1 cellular context compared by ENCODE assay signal in the genomic region with DNA sequence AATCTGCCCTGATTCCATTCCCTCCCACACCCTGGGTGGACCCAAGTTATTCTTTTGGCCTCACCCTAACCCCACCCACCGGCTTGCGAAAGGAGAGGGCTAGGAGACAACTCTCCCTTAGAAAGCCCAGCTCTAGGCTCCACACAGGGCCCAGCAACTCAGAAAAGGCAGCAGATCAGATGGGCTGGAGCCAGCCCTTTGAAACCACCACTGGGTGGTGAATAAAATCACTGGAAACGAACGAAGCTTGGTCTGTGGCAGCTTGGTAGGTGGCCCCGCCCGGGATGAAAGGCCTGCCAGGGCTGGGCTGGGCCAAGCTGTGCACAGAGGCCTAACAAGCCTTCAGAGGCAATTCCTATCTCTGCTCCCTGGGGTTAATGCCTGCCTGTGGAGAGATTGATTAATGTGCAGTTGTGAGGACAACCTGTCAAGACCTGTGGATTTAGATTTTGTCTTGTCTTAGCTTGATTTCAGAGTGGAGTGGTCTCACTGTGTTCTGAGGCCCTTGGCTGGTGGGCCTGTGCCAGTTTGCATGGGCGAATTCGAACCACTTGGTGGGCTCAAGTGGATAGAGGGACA.
TF ChIP-seq lines count a peak whose summit lies in the region.

No MANE protein-coding gene starts in this region.

TF ChIP-seq in HEK293, 187 proteins besides CTCF, POLR2A, EP300 and RAD21 (continued from another document and continues in another):
- TF ChIP-seq, protein P1, sequence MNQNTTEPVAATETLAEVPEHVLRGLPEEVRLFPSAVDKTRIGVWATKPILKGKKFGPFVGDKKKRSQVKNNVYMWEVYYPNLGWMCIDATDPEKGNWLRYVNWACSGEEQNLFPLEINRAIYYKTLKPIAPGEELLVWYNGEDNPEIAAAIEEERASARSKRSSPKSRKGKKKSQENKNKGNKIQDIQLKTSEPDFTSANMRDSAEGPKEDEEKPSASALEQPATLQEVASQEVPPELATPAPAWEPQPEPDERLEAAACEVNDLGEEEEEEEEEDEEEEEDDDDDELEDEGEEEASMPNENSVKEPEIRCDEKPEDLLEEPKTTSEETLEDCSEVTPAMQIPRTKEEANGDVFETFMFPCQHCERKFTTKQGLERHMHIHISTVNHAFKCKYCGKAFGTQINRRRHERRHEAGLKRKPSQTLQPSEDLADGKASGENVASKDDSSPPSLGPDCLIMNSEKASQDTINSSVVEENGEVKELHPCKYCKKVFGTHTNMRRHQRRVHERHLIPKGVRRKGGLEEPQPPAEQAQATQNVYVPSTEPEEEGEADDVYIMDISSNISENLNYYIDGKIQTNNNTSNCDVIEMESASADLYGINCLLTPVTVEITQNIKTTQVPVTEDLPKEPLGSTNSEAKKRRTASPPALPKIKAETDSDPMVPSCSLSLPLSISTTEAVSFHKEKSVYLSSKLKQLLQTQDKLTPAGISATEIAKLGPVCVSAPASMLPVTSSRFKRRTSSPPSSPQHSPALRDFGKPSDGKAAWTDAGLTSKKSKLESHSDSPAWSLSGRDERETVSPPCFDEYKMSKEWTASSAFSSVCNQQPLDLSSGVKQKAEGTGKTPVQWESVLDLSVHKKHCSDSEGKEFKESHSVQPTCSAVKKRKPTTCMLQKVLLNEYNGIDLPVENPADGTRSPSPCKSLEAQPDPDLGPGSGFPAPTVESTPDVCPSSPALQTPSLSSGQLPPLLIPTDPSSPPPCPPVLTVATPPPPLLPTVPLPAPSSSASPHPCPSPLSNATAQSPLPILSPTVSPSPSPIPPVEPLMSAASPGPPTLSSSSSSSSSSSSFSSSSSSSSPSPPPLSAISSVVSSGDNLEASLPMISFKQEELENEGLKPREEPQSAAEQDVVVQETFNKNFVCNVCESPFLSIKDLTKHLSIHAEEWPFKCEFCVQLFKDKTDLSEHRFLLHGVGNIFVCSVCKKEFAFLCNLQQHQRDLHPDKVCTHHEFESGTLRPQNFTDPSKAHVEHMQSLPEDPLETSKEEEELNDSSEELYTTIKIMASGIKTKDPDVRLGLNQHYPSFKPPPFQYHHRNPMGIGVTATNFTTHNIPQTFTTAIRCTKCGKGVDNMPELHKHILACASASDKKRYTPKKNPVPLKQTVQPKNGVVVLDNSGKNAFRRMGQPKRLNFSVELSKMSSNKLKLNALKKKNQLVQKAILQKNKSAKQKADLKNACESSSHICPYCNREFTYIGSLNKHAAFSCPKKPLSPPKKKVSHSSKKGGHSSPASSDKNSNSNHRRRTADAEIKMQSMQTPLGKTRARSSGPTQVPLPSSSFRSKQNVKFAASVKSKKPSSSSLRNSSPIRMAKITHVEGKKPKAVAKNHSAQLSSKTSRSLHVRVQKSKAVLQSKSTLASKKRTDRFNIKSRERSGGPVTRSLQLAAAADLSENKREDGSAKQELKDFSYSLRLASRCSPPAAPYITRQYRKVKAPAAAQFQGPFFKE (tag by site-specific recombination; IDR thresholded peaks at IDR 0.05; ENCODE audit: borderline replicate concordance), result no peak
- TF ChIP-seq ZNF501 (tag by site-specific recombination; IDR thresholded peaks at IDR 0.05), result no peak
- TF ChIP-seq HOXC10 (CRISPR knock-in tag; IDR thresholded peaks at IDR 0.05), result no peak
- TF ChIP-seq, protein P2, sequence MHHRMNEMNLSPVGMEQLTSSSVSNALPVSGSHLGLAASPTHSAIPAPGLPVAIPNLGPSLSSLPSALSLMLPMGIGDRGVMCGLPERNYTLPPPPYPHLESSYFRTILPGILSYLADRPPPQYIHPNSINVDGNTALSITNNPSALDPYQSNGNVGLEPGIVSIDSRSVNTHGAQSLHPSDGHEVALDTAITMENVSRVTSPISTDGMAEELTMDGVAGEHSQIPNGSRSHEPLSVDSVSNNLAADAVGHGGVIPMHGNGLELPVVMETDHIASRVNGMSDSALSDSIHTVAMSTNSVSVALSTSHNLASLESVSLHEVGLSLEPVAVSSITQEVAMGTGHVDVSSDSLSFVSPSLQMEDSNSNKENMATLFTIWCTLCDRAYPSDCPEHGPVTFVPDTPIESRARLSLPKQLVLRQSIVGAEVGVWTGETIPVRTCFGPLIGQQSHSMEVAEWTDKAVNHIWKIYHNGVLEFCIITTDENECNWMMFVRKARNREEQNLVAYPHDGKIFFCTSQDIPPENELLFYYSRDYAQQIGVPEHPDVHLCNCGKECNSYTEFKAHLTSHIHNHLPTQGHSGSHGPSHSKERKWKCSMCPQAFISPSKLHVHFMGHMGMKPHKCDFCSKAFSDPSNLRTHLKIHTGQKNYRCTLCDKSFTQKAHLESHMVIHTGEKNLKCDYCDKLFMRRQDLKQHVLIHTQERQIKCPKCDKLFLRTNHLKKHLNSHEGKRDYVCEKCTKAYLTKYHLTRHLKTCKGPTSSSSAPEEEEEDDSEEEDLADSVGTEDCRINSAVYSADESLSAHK (tag by site-specific recombination; IDR thresholded peaks at IDR 0.05), result peak; percentile 97
- TF ChIP-seq IKZF3 (tag by site-specific recombination; IDR thresholded peaks at IDR 0.05), result peak; percentile 55; the same call in 1 of the 2 replicates
- TF ChIP-seq ZNF10 (tag by site-specific recombination; IDR thresholded peaks at IDR 0.05), result no peak
- no peak for TF ChIP-seq ZSCAN23 (tag by site-specific recombination; IDR thresholded peaks at IDR 0.05)
- TF ChIP-seq, protein P3, sequence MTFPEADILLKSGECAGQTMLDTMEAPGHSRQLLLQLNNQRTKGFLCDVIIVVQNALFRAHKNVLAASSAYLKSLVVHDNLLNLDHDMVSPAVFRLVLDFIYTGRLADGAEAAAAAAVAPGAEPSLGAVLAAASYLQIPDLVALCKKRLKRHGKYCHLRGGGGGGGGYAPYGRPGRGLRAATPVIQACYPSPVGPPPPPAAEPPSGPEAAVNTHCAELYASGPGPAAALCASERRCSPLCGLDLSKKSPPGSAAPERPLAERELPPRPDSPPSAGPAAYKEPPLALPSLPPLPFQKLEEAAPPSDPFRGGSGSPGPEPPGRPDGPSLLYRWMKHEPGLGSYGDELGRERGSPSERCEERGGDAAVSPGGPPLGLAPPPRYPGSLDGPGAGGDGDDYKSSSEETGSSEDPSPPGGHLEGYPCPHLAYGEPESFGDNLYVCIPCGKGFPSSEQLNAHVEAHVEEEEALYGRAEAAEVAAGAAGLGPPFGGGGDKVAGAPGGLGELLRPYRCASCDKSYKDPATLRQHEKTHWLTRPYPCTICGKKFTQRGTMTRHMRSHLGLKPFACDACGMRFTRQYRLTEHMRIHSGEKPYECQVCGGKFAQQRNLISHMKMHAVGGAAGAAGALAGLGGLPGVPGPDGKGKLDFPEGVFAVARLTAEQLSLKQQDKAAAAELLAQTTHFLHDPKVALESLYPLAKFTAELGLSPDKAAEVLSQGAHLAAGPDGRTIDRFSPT (tag by site-specific recombination; IDR thresholded peaks at IDR 0.05), result no peak
- TF ChIP-seq ZNF202 (tag by site-specific recombination; IDR thresholded peaks at IDR 0.05; ENCODE audit: borderline replicate concordance), result no peak
- TF ChIP-seq ZNF660 (tag by site-specific recombination; IDR thresholded peaks at IDR 0.05), result no peak
- no peak for TF ChIP-seq ZNF132 (tag by site-specific recombination; IDR thresholded peaks at IDR 0.05; ENCODE audit: borderline replicate concordance)
- peak; percentile 30; the same call in 1 of the 2 replicates for TF ChIP-seq SP3 (tag by site-specific recombination; IDR thresholded peaks at IDR 0.05)
- TF ChIP-seq MEIS1 (CRISPR knock-in tag; IDR thresholded peaks at IDR 0.05; ENCODE audit: borderline replicate concordance), result no peak
- no peak for TF ChIP-seq ZNF658 (tag by site-specific recombination; IDR thresholded peaks at IDR 0.05)
- peak; percentile 68 for TF ChIP-seq SP7 (tag by site-specific recombination; IDR thresholded peaks at IDR 0.05)
- peak; percentile 63 for TF ChIP-seq ZBTB17 (tag by site-specific recombination; IDR thresholded peaks at IDR 0.05)
- TF ChIP-seq SETDB1 (IDR thresholded peaks at IDR 0.05; ENCODE audit: insufficient read length, low read length), result no peak
- peak; percentile 82 for TF ChIP-seq SCRT2 (tag by site-specific recombination; IDR thresholded peaks at IDR 0.05)
- TF ChIP-seq ZNF23 (tag by site-specific recombination; IDR thresholded peaks at IDR 0.05; ENCODE audit: borderline replicate concordance), result no peak
- TF ChIP-seq, protein P4, sequence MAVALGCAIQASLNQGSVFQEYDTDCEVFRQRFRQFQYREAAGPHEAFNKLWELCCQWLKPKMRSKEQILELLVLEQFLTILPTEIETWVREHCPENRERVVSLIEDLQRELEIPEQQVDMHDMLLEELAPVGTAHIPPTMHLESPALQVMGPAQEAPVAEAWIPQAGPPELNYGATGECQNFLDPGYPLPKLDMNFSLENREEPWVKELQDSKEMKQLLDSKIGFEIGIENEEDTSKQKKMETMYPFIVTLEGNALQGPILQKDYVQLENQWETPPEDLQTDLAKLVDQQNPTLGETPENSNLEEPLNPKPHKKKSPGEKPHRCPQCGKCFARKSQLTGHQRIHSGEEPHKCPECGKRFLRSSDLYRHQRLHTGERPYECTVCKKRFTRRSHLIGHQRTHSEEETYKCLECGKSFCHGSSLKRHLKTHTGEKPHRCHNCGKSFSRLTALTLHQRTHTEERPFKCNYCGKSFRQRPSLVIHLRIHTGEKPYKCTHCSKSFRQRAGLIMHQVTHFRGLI (tag by site-specific recombination; IDR thresholded peaks at IDR 0.05), result peak; percentile 58
- TF ChIP-seq ZNF571 (tag by site-specific recombination; IDR thresholded peaks at IDR 0.05), result no peak
- peak; percentile 99 for TF ChIP-seq ZIC2 (tag by site-specific recombination; IDR thresholded peaks at IDR 0.05)
- TF ChIP-seq, protein P5, sequence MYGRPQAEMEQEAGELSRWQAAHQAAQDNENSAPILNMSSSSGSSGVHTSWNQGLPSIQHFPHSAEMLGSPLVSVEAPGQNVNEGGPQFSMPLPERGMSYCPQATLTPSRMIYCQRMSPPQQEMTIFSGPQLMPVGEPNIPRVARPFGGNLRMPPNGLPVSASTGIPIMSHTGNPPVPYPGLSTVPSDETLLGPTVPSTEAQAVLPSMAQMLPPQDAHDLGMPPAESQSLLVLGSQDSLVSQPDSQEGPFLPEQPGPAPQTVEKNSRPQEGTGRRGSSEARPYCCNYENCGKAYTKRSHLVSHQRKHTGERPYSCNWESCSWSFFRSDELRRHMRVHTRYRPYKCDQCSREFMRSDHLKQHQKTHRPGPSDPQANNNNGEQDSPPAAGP (tag by site-specific recombination; IDR thresholded peaks at IDR 0.05), result peak; percentile 72
- no peak for TF ChIP-seq BCL11A (tag by site-specific recombination; IDR thresholded peaks at IDR 0.05; ENCODE audit: low read depth)
- TF ChIP-seq ZNF76 (tag by site-specific recombination; IDR thresholded peaks at IDR 0.05; ENCODE audit: borderline replicate concordance, low read depth), result no peak
- TF ChIP-seq TRIM28 (IDR thresholded peaks at IDR 0.05; ENCODE audit: borderline replicate concordance, low read length), result peak; percentile 71; the same call in 1 of the 2 replicates
- no peak; the same call in 1 of the 2 replicates for TF ChIP-seq ZNF600 (tag by site-specific recombination; IDR thresholded peaks at IDR 0.05)
- peak; percentile 61; the same call in 1 of the 2 replicates for TF ChIP-seq SCRT1 (tag by site-specific recombination; IDR thresholded peaks at IDR 0.05; ENCODE audit: borderline replicate concordance)
- TF ChIP-seq ZNF629 (tag by site-specific recombination; IDR thresholded peaks at IDR 0.05), result peak; percentile 44
- TF ChIP-seq YY2 (tag by site-specific recombination; IDR thresholded peaks at IDR 0.05), result no peak
- TF ChIP-seq GFI1B (tag by site-specific recombination; IDR thresholded peaks at IDR 0.05), result peak; percentile 50; the same call in 1 of the 2 replicates
- TF ChIP-seq OSR2 (tag by site-specific recombination; IDR thresholded peaks at IDR 0.05), result peak; percentile 68
- peak; percentile 99 for TF ChIP-seq KLF1 (tag by site-specific recombination; IDR thresholded peaks at IDR 0.05)
- TF ChIP-seq, protein P6, sequence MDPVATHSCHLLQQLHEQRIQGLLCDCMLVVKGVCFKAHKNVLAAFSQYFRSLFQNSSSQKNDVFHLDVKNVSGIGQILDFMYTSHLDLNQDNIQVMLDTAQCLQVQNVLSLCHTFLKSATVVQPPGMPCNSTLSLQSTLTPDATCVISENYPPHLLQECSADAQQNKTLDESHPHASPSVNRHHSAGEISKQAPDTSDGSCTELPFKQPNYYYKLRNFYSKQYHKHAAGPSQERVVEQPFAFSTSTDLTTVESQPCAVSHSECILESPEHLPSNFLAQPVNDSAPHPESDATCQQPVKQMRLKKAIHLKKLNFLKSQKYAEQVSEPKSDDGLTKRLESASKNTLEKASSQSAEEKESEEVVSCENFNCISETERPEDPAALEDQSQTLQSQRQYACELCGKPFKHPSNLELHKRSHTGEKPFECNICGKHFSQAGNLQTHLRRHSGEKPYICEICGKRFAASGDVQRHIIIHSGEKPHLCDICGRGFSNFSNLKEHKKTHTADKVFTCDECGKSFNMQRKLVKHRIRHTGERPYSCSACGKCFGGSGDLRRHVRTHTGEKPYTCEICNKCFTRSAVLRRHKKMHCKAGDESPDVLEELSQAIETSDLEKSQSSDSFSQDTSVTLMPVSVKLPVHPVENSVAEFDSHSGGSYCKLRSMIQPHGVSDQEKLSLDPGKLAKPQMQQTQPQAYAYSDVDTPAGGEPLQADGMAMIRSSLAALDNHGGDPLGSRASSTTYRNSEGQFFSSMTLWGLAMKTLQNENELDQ (tag by site-specific recombination; IDR thresholded peaks at IDR 0.05; ENCODE audit: low read depth), result no peak
- TF ChIP-seq, protein P7, sequence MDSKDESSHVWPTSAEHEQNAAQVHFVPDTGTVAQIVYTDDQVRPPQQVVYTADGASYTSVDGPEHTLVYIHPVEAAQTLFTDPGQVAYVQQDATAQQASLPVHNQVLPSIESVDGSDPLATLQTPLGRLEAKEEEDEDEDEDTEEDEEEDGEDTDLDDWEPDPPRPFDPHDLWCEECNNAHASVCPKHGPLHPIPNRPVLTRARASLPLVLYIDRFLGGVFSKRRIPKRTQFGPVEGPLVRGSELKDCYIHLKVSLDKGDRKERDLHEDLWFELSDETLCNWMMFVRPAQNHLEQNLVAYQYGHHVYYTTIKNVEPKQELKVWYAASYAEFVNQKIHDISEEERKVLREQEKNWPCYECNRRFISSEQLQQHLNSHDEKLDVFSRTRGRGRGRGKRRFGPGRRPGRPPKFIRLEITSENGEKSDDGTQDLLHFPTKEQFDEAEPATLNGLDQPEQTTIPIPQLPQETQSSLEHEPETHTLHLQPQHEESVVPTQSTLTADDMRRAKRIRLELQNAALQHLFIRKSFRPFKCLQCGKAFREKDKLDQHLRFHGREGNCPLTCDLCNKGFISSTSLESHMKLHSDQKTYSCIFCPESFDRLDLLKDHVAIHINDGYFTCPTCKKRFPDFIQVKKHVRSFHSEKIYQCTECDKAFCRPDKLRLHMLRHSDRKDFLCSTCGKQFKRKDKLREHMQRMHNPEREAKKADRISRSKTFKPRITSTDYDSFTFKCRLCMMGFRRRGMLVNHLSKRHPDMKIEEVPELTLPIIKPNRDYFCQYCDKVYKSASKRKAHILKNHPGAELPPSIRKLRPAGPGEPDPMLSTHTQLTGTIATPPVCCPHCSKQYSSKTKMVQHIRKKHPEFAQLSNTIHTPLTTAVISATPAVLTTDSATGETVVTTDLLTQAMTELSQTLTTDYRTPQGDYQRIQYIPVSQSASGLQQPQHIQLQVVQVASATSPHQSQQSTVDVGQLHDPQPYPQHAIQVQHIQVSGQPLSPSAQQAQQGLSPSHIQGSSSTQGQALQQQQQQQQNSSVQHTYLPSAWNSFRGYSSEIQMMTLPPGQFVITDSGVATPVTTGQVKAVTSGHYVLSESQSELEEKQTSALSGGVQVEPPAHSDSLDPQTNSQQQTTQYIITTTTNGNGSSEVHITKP (tag by site-specific recombination; IDR thresholded peaks at IDR 0.05), result peak; percentile 17
- no peak for TF ChIP-seq ZNF133 (tag by site-specific recombination; IDR thresholded peaks at IDR 0.05)
- TF ChIP-seq ZNF2 (tag by site-specific recombination; IDR thresholded peaks at IDR 0.05), result peak; percentile 16; the same call in 1 of the 2 replicates
